Comparison of ENCODE assay signal across 10 cellular contexts in genomic region chr3:71537211-71537611, GRCh38. TPM values are rescaled to one million over a fixed set of nuclear protein-coding genes. Genes with fewer than 3 reads are reported as not detected.
A peak's percentile ranks its signal among the peaks of the same experiment; 100 is the strongest.
DNase-seq lines count a peak whose midpoint lies in the region; ATAC-seq and TF ChIP-seq lines count a peak whose summit lies in the region.
"Had no signal": no experiment of that assay in that cellular context is flagged by ENCODE, and none has a peak within 500 bp of the region (broad histone marks: within the 10 kb centered on the region; RNA-seq: fewer than 3 reads in every experiment).

No MANE protein-coding gene starts in this region.

- no peak for TF ChIP-seq CTCF in adrenal gland (IDR thresholded peaks at IDR 0.05)
- TF ChIP-seq CTCF in foreskin keratinocyte (conservative IDR thresholded peaks at IDR 0.05): no peak
- no peak for TF ChIP-seq CTCF in testis (IDR thresholded peaks at IDR 0.05)

- H3K27me3 ChIP-seq in adrenal gland (no peaks in the 10 kb centered on the region), foreskin keratinocyte (no peaks in the 10 kb centered on the region), skeletal muscle tissue (ENCODE audit: control insufficient read depth in 3 of 3, insufficient read depth in 3 of 3, low read length in 3 of 3) (no peaks in the 10 kb centered on the region), testis (no peaks in the 10 kb centered on the region)

- WGBS in adrenal gland, 4 donors: 38 to 59% (median 46%) methylated on average over 7 of the region's 7 CpGs
- WGBS in testis, 2 donors: 82% methylated on average over 7 of the region's 7 CpGs

- no peaks in the 10 kb centered on the region for H3K36me3 ChIP-seq in adrenal gland (replicated peaks in 1 of 2)
- H3K36me3 ChIP-seq in skeletal muscle tissue (ENCODE audit: control insufficient read depth in 3 of 3, insufficient read depth in 3 of 3, low read length in 3 of 3): peaks cover 0 to under 1% (median 0%) of the 10 kb centered on the region in 3 donors
- no peaks in the 10 kb centered on the region for H3K36me3 ChIP-seq in testis (ENCODE audit: low read depth, missing control alignments)

- H3K27ac ChIP-seq in adrenal gland (peak overlapping the region in 2 of 5 donors; percentile 65 to 71), foreskin keratinocyte (no peak overlapping the region), skeletal muscle tissue (ENCODE audit: low read depth, low read length) (peak overlapping the region; percentile 60), substantia nigra (ENCODE audit: low read depth, low read length, poor library complexity, severe bottlenecking) (no peak overlapping the region), testis (no peak overlapping the region)

- H3K9ac ChIP-seq in skeletal muscle tissue (ENCODE audit: low read depth in 1 of 3, low read length in 3 of 3): no peak overlapping the region

- H3K4me1 ChIP-seq in adrenal gland (replicated peaks in 1 of 2) (peaks cover 17 to 39% of the 10 kb centered on the region in 2 donors), foreskin keratinocyte (peaks cover 39% of the 10 kb centered on the region), skeletal muscle tissue (ENCODE audit: control insufficient read depth in 3 of 3, insufficient read depth in 3 of 3, low read length in 3 of 3) (peaks cover 2 to 11% (median 10%) of the 10 kb centered on the region in 3 donors), testis (peaks cover 9% of the 10 kb centered on the region)

- peak; percentile 76 for ATAC-seq in foreskin keratinocyte

- H3K4me3 ChIP-seq in adrenal gland (no peak overlapping the region), skeletal muscle tissue (ENCODE audit: low read length in 3 of 3) (no peak overlapping the region), testis (no peak overlapping the region)

- TF ChIP-seq POLR2A in adrenal gland (IDR thresholded peaks at IDR 0.05): no peak
- TF ChIP-seq POLR2A in testis (IDR thresholded peaks at IDR 0.05): no peak

- H3K9me3 ChIP-seq in adrenal gland (replicated peaks in 1 of 3) (no peaks in the 10 kb centered on the region), skeletal muscle tissue (ENCODE audit: control insufficient read depth in 3 of 3, low read length in 3 of 3) (no peaks in the 10 kb centered on the region), testis (no peaks in the 10 kb centered on the region)

- intact Hi-C loops in adrenal gland (cut with DNase I): no loop called here
- intact Hi-C loops in testis (cut with DNase I; ENCODE audit: low total_unique reads): no loop called here

- DNase-seq in HCEC 1CT: peak; percentile 96
- DNase-seq in adrenal gland: peak; percentile 44 to 92 (median 86)
- peak; percentile 71 to 84 for DNase-seq in foreskin keratinocyte
- no peak for DNase-seq in NCI-H2029 (lab: John Stamatoyannopoulos, UW)
- DNase-seq in substantia nigra (lab: John Stamatoyannopoulos, UW): no peak
- no peak for DNase-seq in testis
- no peak for DNase-seq in retina
- DNase-seq: effector CD8-positive, alpha-beta T cell; NCI-H1694 treated with DMSO at 0.1 percent for 48 hours had no signal

RNA-seq across cellular contexts. Expression of gene FOXP1, which starts 46.3 kb away (rescaled TPM):
- total RNA-seq in adrenal gland (10 to 100 TPM; 15.4 to 42.7 (median 30.5) TPM), foreskin keratinocyte (45.5 and 46.6 TPM in 2 replicates), skeletal muscle tissue (36.0 TPM), testis (100 to 1,000 TPM in 1 of 2 donors, 10 to 100 TPM in 1; 75.9 to 105 TPM)
- polyA plus RNA-seq in adrenal gland (10 to 100 TPM in 2 of 3 donors, 1 to 10 TPM in 1; 7.6 to 26.5 (median 12.2) TPM), foreskin keratinocyte (7.5 and 8.7 TPM in 2 replicates), testis (ENCODE audit: insufficient read depth, low read depth, low replicate concordance) (37.8 TPM)

Comparison
In these comparisons a context has a peak if more than half of its experiments do, and no peak if none do; other contexts are left out.
1. DNase-seq: peak in HCEC 1CT (single experiment), adrenal gland (7 of 7) and foreskin keratinocyte (2 of 2); none in NCI-H2029 (single experiment), substantia nigra (0 of 49), testis (single experiment) and retina (single experiment).